1 cellular context compared by ENCODE assay signal in the genomic region with DNA sequence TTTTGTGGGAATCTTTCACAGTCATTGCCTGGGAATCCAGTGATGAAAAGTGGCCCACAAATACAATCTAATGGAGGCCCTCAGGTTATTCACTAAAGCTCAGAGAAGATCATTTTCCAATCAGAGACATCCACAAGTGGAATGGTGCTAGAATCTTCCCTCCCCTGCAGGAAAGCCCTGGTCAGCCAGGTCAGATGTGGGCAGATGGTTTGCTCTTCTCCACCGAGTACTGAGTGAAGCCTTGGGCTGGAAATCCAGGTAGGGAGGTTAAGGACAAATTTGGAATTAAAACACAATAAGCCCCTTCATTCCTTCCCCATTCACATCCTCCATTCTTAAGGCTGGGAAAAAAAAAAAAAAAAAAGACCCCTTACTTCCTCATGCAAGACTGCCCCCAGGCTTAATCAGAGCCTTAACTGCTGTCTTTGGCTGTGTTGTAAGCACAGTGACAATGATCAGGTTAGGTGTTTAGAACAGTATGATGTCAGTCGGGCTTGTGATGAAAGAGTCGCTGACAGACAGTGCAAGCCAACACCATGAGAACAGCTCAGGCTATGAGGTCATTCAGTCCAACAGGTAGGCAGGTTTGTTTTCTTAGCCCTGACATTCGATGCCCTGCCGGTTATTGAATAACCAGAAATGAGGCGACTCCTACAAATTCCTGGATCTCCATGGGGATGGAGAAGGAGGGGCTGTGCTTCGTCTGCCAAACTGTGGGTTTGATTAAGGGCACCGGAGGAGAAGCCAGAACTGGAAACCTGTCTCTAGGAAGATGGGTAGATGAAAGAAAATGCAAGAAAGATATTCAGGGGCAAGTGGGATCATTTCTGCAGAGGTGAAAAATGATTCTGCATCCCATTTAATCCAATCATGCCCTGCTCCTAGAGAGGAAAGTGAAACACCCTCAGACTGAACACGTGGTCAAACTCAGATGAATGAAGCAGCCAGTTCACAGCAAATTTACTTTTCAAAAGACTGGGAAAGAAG.
A peak's percentile ranks its signal among the peaks of the same experiment; 100 is the strongest.
TF ChIP-seq lines count a peak whose summit lies in the region.

No MANE protein-coding gene starts in this region.

TF ChIP-seq in HepG2, 621 proteins besides CTCF, POLR2A, EP300 and RAD21 (continued from another document and continues in another):
- TF ChIP-seq, protein P1, sequence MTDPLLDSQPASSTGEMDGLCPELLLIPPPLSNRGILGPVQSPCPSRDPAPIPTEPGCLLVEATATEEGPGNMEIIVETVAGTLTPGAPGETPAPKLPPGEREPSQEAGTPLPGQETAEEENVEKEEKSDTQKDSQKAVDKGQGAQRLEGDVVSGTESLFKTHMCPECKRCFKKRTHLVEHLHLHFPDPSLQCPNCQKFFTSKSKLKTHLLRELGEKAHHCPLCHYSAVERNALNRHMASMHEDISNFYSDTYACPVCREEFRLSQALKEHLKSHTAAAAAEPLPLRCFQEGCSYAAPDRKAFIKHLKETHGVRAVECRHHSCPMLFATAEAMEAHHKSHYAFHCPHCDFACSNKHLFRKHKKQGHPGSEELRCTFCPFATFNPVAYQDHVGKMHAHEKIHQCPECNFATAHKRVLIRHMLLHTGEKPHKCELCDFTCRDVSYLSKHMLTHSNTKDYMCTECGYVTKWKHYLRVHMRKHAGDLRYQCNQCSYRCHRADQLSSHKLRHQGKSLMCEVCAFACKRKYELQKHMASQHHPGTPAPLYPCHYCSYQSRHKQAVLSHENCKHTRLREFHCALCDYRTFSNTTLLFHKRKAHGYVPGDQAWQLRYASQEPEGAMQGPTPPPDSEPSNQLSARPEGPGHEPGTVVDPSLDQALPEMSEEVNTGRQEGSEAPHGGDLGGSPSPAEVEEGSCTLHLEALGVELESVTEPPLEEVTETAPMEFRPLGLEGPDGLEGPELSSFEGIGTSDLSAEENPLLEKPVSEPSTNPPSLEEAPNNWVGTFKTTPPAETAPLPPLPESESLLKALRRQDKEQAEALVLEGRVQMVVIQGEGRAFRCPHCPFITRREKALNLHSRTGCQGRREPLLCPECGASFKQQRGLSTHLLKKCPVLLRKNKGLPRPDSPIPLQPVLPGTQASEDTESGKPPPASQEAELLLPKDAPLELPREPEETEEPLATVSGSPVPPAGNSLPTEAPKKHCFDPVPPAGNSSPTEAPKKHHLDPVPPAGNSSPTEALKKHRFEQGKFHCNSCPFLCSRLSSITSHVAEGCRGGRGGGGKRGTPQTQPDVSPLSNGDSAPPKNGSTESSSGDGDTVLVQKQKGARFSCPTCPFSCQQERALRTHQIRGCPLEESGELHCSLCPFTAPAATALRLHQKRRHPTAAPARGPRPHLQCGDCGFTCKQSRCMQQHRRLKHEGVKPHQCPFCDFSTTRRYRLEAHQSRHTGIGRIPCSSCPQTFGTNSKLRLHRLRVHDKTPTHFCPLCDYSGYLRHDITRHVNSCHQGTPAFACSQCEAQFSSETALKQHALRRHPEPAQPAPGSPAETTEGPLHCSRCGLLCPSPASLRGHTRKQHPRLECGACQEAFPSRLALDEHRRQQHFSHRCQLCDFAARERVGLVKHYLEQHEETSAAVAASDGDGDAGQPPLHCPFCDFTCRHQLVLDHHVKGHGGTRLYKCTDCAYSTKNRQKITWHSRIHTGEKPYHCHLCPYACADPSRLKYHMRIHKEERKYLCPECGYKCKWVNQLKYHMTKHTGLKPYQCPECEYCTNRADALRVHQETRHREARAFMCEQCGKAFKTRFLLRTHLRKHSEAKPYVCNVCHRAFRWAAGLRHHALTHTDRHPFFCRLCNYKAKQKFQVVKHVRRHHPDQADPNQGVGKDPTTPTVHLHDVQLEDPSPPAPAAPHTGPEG (CRISPR knock-in tag; IDR thresholded peaks at IDR 0.05): no peak
- TF ChIP-seq, protein P2, sequence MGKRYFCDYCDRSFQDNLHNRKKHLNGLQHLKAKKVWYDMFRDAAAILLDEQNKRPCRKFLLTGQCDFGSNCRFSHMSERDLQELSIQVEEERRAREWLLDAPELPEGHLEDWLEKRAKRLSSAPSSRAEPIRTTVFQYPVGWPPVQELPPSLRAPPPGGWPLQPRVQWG (CRISPR knock-in tag; IDR thresholded peaks at IDR 0.05; ENCODE audit: borderline replicate concordance, low read depth): no peak
- TF ChIP-seq PHF21A (CRISPR knock-in tag; IDR thresholded peaks at IDR 0.05) (peak; percentile 85; the same call in 1 of the 2 replicates), ZSCAN29 (CRISPR knock-in tag; conservative IDR thresholded peaks at IDR 0.05) (0 out of 2 replicates have a peak, but pooled peaks have one; percentile 24), ZBTB21 (CRISPR knock-in tag; IDR thresholded peaks at IDR 0.05) (peak; percentile 99), ZIK1 (CRISPR knock-in tag; IDR thresholded peaks at IDR 0.05; ENCODE audit: borderline replicate concordance, low read depth) (no peak), KDM4B (CRISPR knock-in tag; IDR thresholded peaks at IDR 0.05) (no peak; the same call in 1 of the 2 replicates), ZNF235 (CRISPR knock-in tag; IDR thresholded peaks at IDR 0.05; ENCODE audit: borderline replicate concordance) (no peak), ZBTB3 (CRISPR knock-in tag; IDR thresholded peaks at IDR 0.05; ENCODE audit: borderline replicate concordance, low read depth) (0 out of 2 replicates have a peak, but pooled peaks have one; percentile 25), ZFP90 (CRISPR knock-in tag; IDR thresholded peaks at IDR 0.05; ENCODE audit: borderline replicate concordance) (0 out of 2 replicates have a peak, but pooled peaks have one; percentile 32), ZEB1 (IDR thresholded peaks at IDR 0.05; ENCODE audit: insufficient replicate concordance, low read depth) (peak; percentile 93), HNRNPK (IDR thresholded peaks at IDR 0.05; ENCODE audit: low read depth, low read length, poor library complexity, severe bottlenecking) (no peak), NFIB (CRISPR knock-in tag; IDR thresholded peaks at IDR 0.05; ENCODE audit: borderline replicate concordance) (no peak), MEF2D (CRISPR knock-in tag; IDR thresholded peaks at IDR 0.05) (peak; percentile 36; the same call in 1 of the 2 replicates), CREM (IDR thresholded peaks at IDR 0.05) (peak; percentile 90), CREM (CRISPR knock-in tag; IDR thresholded peaks at IDR 0.05) (no peak), TARDBP (CRISPR knock-in tag; IDR thresholded peaks at IDR 0.05) (peak; percentile 53; the same call in 1 of the 2 replicates), CEBPB (IDR thresholded peaks at IDR 0.05; ENCODE audit: borderline replicate concordance, low read depth, low read length) (peak; percentile 80), ZNF747 (CRISPR knock-in tag; IDR thresholded peaks at IDR 0.05; ENCODE audit: borderline replicate concordance) (peak; percentile 73; the same call in 1 of the 2 replicates), HDAC6 (IDR thresholded peaks at IDR 0.05; ENCODE audit: low read depth, low read length) (no peak), NKX3-1 (CRISPR knock-in tag; IDR thresholded peaks at IDR 0.05) (no peak), ZNF224 (CRISPR knock-in tag; IDR thresholded peaks at IDR 0.05) (no peak), ZNF878 (CRISPR knock-in tag; IDR thresholded peaks at IDR 0.05) (peak; percentile 48; the same call in 1 of the 2 replicates), LCORL (IDR thresholded peaks at IDR 0.05) (peak; percentile 40; the same call in 1 of the 2 replicates), LCORL (CRISPR knock-in tag; IDR thresholded peaks at IDR 0.05) (peak; percentile 44; the same call in 1 of the 2 replicates), GATAD2A (CRISPR knock-in tag; IDR thresholded peaks at IDR 0.05) (peak; percentile 89), MYC (CRISPR knock-in tag; IDR thresholded peaks at IDR 0.05; ENCODE audit: borderline replicate concordance) (peak; percentile 51), CHD4 (IDR thresholded peaks at IDR 0.05; ENCODE audit: borderline replicate concordance, low read length) (0 out of 2 replicates have a peak, but pooled peaks have one; percentile 17), RFX1 (IDR thresholded peaks at IDR 0.05) (peak; percentile 52; the same call in 1 of the 2 replicates), RARG (CRISPR knock-in tag; IDR thresholded peaks at IDR 0.05; ENCODE audit: low read depth) (no peak), HOXA3 (CRISPR knock-in tag; IDR thresholded peaks at IDR 0.05) (peak; percentile 99), FOXA1 (IDR thresholded peaks at IDR 0.05) (no peak), FOXA1 (CRISPR knock-in tag; IDR thresholded peaks at IDR 0.05) (peak; percentile 46; the same call in 1 of the 2 replicates), ZNF501 (CRISPR knock-in tag; IDR thresholded peaks at IDR 0.05) (0 out of 2 replicates have a peak, but pooled peaks have one; percentile 27)
- TF ChIP-seq, protein P3, sequence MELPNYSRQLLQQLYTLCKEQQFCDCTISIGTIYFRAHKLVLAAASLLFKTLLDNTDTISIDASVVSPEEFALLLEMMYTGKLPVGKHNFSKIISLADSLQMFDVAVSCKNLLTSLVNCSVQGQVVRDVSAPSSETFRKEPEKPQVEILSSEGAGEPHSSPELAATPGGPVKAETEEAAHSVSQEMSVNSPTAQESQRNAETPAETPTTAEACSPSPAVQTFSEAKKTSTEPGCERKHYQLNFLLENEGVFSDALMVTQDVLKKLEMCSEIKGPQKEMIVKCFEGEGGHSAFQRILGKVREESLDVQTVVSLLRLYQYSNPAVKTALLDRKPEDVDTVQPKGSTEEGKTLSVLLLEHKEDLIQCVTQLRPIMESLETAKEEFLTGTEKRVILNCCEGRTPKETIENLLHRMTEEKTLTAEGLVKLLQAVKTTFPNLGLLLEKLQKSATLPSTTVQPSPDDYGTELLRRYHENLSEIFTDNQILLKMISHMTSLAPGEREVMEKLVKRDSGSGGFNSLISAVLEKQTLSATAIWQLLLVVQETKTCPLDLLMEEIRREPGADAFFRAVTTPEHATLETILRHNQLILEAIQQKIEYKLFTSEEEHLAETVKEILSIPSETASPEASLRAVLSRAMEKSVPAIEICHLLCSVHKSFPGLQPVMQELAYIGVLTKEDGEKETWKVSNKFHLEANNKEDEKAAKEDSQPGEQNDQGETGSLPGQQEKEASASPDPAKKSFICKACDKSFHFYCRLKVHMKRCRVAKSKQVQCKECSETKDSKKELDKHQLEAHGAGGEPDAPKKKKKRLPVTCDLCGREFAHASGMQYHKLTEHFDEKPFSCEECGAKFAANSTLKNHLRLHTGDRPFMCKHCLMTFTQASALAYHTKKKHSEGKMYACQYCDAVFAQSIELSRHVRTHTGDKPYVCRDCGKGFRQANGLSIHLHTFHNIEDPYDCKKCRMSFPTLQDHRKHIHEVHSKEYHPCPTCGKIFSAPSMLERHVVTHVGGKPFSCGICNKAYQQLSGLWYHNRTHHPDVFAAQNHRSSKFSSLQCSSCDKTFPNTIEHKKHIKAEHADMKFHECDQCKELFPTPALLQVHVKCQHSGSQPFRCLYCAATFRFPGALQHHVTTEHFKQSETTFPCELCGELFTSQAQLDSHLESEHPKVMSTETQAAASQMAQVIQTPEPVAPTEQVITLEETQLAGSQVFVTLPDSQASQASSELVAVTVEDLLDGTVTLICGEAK (IDR thresholded peaks at IDR 0.05): no peak
- TF ChIP-seq, protein P3 (CRISPR knock-in tag; IDR thresholded peaks at IDR 0.05): peak; percentile 21; the same call in 1 of the 2 replicates
- TF ChIP-seq, protein P4, sequence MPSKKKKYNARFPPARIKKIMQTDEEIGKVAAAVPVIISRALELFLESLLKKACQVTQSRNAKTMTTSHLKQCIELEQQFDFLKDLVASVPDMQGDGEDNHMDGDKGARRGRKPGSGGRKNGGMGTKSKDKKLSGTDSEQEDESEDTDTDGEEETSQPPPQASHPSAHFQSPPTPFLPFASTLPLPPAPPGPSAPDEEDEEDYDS (CRISPR knock-in tag; IDR thresholded peaks at IDR 0.05): peak; percentile 68
- TF ChIP-seq, protein P5, sequence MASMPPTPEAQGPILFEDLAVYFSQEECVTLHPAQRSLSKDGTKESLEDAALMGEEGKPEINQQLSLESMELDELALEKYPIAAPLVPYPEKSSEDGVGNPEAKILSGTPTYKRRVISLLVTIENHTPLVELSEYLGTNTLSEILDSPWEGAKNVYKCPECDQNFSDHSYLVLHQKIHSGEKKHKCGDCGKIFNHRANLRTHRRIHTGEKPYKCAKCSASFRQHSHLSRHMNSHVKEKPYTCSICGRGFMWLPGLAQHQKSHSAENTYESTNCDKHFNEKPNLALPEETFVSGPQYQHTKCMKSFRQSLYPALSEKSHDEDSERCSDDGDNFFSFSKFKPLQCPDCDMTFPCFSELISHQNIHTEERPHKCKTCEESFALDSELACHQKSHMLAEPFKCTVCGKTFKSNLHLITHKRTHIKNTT (CRISPR knock-in tag; IDR thresholded peaks at IDR 0.05): no peak
- TF ChIP-seq, protein P6, sequence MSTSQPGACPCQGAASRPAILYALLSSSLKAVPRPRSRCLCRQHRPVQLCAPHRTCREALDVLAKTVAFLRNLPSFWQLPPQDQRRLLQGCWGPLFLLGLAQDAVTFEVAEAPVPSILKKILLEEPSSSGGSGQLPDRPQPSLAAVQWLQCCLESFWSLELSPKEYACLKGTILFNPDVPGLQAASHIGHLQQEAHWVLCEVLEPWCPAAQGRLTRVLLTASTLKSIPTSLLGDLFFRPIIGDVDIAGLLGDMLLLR (CRISPR knock-in tag; IDR thresholded peaks at IDR 0.05): no peak
- TF ChIP-seq, protein P7, sequence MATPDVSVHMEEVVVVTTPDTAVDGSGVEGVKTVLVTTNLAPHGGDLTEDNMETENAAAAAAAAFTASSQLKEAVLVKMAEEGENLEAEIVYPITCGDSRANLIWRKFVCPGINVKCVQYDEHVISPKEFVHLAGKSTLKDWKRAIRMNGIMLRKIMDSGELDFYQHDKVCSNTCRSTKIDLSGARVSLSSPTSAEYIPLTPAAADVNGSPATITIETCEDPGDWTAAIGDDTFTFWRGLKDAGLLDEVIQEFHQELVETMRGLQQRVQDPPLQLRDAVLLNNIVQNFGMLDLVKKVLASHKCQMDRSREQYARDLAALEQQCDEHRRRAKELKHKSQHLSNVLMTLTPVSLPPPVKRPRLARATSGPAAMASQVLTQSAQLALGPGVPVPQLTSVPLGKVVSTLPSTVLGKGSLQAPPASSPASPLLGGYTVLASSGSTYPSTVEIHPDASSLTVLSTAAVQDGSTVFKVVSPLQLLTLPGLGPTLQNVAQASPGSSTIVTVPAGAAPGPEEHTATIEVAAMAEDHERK (CRISPR knock-in tag; IDR thresholded peaks at IDR 0.05; ENCODE audit: low read depth): no peak
